13 cellular contexts compared by ENCODE assay signal in the genomic region with DNA sequence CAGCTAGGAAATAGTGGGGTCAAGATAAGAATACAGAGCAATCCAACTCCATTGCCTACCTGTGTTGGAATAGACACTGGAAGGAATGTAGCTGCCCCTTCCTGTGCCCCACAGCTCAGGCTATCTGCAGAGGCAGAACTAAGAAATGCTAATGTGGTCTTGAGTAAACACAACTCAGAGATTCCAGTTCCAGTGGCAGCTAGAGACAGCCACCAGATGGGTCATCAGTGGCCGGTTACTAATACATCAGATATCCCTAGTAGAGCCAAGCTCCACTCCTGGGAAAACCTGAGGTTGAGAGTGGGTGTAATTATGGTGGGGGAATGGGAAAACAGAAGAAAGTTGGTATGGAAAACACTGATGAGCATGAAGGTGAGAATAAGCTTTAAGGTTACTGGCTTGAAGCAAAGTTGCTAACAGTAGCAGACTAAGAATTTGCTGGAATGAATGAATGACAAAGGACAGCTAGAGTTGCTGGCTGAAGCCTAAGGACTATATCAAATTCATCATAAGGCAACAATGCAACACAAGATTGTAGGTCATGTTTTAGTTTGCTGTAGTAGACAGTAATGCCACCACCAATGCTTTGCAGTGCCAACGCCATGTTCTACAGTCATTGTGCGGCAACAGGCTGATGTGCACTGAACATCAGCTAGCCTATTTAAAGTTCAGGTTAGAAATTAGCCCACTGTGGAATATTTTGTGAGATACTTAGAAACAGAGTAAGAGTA. TPM values are rescaled to one million over a fixed set of nuclear protein-coding genes. Genes with fewer than 3 reads are reported as not detected.
DNase-seq lines count a peak whose midpoint lies in the region; ATAC-seq and TF ChIP-seq lines count a peak whose summit lies in the region.
"Had no signal": no experiment of that assay in that cellular context is flagged by ENCODE, and none has a peak within 500 bp of the region (broad histone marks: within the 10 kb centered on the region; RNA-seq: fewer than 3 reads in every experiment).

No MANE protein-coding gene starts in this region.

- H3K27me3 ChIP-seq in Panc1 (ENCODE audit: control insufficient read depth, insufficient read depth, low read length) = no peaks in the 10 kb centered on the region
- H3K27me3 ChIP-seq in naive thymus-derived CD4-positive, alpha-beta T cell (ENCODE audit: control insufficient read depth in 2 of 2, insufficient read depth in 2 of 2, low read length in 2 of 2) = no peaks in the 10 kb centered on the region

- no peak overlapping the region for H3K4me3 ChIP-seq in Panc1 (ENCODE audit: low read depth in 2 of 2, low read length in 2 of 2)
- no peak overlapping the region for H3K4me3 ChIP-seq in naive thymus-derived CD4-positive, alpha-beta T cell (ENCODE audit: low read length)
- H3K4me3 ChIP-seq: coronary artery, mucosa of descending colon had no signal

- H3K4me1 Mint-ChIP-seq in progenitor cell of endocrine pancreas (ENCODE audit: low read depth) = peaks cover 17% of the 10 kb centered on the region
- peaks cover 0 to 30% (median 6%) of the 10 kb centered on the region in 7 donors for H3K4me1 Mint-ChIP-seq in naive thymus-derived CD4-positive, alpha-beta T cell

- H3K4me1 ChIP-seq in Panc1 (ENCODE audit: control insufficient read depth, insufficient read depth, low read length) = peaks cover 35% of the 10 kb centered on the region
- no peaks in the 10 kb centered on the region for H3K4me1 ChIP-seq in naive thymus-derived CD4-positive, alpha-beta T cell (ENCODE audit: control insufficient read depth in 2 of 2, insufficient read depth in 2 of 2, low read length in 2 of 2)

- POLR2A ChIA-PET in Panc1 (lab: Charles Lee) = interaction anchor here (0.8 to 1.2 kb wide), 2 partner anchors 23 to 33 kb away, joined by 3 to 4 read pairs; no protein-coding TSS in a partner anchor
- POLR2A ChIA-PET in naive thymus-derived CD4-positive, alpha-beta T cell (lab: Charles Lee) = no interaction called here

- H3K27ac Mint-ChIP-seq in progenitor cell of endocrine pancreas = peak overlapping the region; percentile 64
- peak overlapping the region in 2 of 9 donors; percentile 12 to 47 for H3K27ac Mint-ChIP-seq in naive thymus-derived CD4-positive, alpha-beta T cell

- CTCF ChIA-PET in Panc1 (lab: Charles Lee) = interaction anchor here (0.6 to 0.9 kb wide), 2 partner anchors 17 to 64 kb away, joined by 3 to 6 read pairs; no protein-coding TSS in a partner anchor
- CTCF ChIA-PET in naive thymus-derived CD4-positive, alpha-beta T cell (lab: Charles Lee) = interaction anchor here (0.6 to 1.3 kb wide), 3 partner anchors 9 to 16 kb away, joined by 3 to 4 read pairs (median 3); no protein-coding TSS in a partner anchor

- DNase-seq in EL (peak; percentile 95), Panc1 (ENCODE audit: low read depth, low spot score) (no peak), fibroblast of peridontal ligament (ENCODE audit: extremely low read depth) (peak; percentile 53), progenitor cell of endocrine pancreas (ENCODE audit: low spot score, unreplicated experiment) (no peak)
- DNase-seq in activated naive CD4-positive, alpha-beta T cell treated with anti-CD3 and anti-CD28 coated beads, Interleukin-2, amount 50 U/mL, for 16 hours = no peak
- DNase-seq in activated naive CD4-positive, alpha-beta T cell (lab: John Stamatoyannopoulos, UW) = no peak
- no peak for DNase-seq in naive thymus-derived CD4-positive, alpha-beta T cell
- DNase-seq: activated gamma-delta T cell; mucosa of descending colon; stimulated activated naive CD8-positive, alpha-beta T cell treated with anti-CD3 and anti-CD28 coated beads, Interleukin-15, Interleukin-2, amounts not matched to agents 100 U/mL and 50 U/mL, for 24 hours had no signal

- H3K36me3 Mint-ChIP-seq in progenitor cell of endocrine pancreas (ENCODE audit: insufficient read depth) = peaks cover 4% of the 10 kb centered on the region
- H3K36me3 Mint-ChIP-seq in naive thymus-derived CD4-positive, alpha-beta T cell = peaks cover 2 to 11% (median 6%) of the 10 kb centered on the region in 5 donors

- H3K4me3 Mint-ChIP-seq in progenitor cell of endocrine pancreas (ENCODE audit: low read depth) = no peak overlapping the region
- no peak overlapping the region for H3K4me3 Mint-ChIP-seq in naive thymus-derived CD4-positive, alpha-beta T cell

- intact Hi-C loops in Panc1 (cut with micrococcal nuclease; ENCODE audit: unreplicated experiment) = no loop called here
- intact Hi-C loops in naive thymus-derived CD4-positive, alpha-beta T cell (cut with micrococcal nuclease) = no loop called here

- in situ Hi-C loops in Panc1 (cut with HindIII; ENCODE audit: low pct_unique_long_range_greater_than_20kb, low sequenced_read_pairs) = no loop called here

- H3K9me3 Mint-ChIP-seq in progenitor cell of endocrine pancreas (ENCODE audit: low read depth) = no peaks in the 10 kb centered on the region
- no peaks in the 10 kb centered on the region for H3K9me3 Mint-ChIP-seq in naive thymus-derived CD4-positive, alpha-beta T cell

- no peaks in the 10 kb centered on the region for H3K36me3 ChIP-seq in Panc1 (ENCODE audit: control insufficient read depth, insufficient read depth, low read length)
- no peaks in the 10 kb centered on the region for H3K36me3 ChIP-seq in naive thymus-derived CD4-positive, alpha-beta T cell (ENCODE audit: control insufficient read depth in 2 of 3, insufficient read depth in 3 of 3, low read length in 3 of 3)

- no peaks in the 10 kb centered on the region for H3K9me3 ChIP-seq in Panc1 (ENCODE audit: control insufficient read depth, insufficient read depth, low read depth, low read length)
- no peaks in the 10 kb centered on the region for H3K9me3 ChIP-seq in naive thymus-derived CD4-positive, alpha-beta T cell (ENCODE audit: control insufficient read depth in 2 of 3, low read length in 3 of 3)
- H3K9me3 ChIP-seq: mucosa of descending colon had no signal

- TF ChIP-seq CTCF in Panc1 (IDR thresholded peaks at IDR 0.05) (no peak), progenitor cell of endocrine pancreas (IDR thresholded peaks at IDR 0.05; ENCODE audit: unreplicated experiment) (no peak)

- peak overlapping the region; percentile 84 for H3K27ac ChIP-seq in Panc1 (ENCODE audit: low read length)
- no peak overlapping the region for H3K27ac ChIP-seq in naive thymus-derived CD4-positive, alpha-beta T cell (ENCODE audit: low read depth, low read length)
- H3K27ac ChIP-seq: coronary artery had no signal

- no peaks in the 10 kb centered on the region for H3K27me3 Mint-ChIP-seq in progenitor cell of endocrine pancreas
- no peaks in the 10 kb centered on the region for H3K27me3 Mint-ChIP-seq in naive thymus-derived CD4-positive, alpha-beta T cell

- BruUV-seq in Panc1 (replicated peaks; lab: Mats Ljungman, UMichigan) = no TSS peak

- ATAC-seq in Panc1 = peak; percentile 69
- no peak for ATAC-seq in GM19452 (IDR thresholded peaks at IDR 0.05; ENCODE audit: unreplicated experiment)
- no peak for ATAC-seq in naive thymus-derived CD4-positive, alpha-beta T cell
- ATAC-seq: activated CD4-positive, CD25-positive, alpha-beta regulatory T cell treated with anti-CD3 and anti-CD28 coated beads, Interleukin-2, amount 50 U/mL, for 24 hours; mucosa of descending colon; stimulated activated naive CD8-positive, alpha-beta T cell treated with anti-CD3 and anti-CD28 coated beads, Interleukin-15, Interleukin-2, amounts not matched to agents 100 U/mL and 50 U/mL, for 24 hours had no signal

RNA-seq across cellular contexts. Expression of a gene that starts 28.3 kb away (rescaled TPM):
- total RNA-seq in Panc1 (2021; ENCODE audit: unreplicated experiment) (not detected), progenitor cell of endocrine pancreas (not detected in 2 replicates)
- polyA plus RNA-seq in Panc1 (2012; ENCODE audit: insufficient read length) = not detected
- total RNA-seq in naive thymus-derived CD4-positive, alpha-beta T cell = not detected
- not detected for polyA plus RNA-seq in naive thymus-derived CD4-positive, alpha-beta T cell

RNA-seq across cellular contexts. Expression of a gene that starts 36.0 kb away (rescaled TPM):
- total RNA-seq in Panc1 (2021; ENCODE audit: unreplicated experiment) (258 TPM), progenitor cell of endocrine pancreas (108 and 109 TPM in 2 replicates)
- 285 TPM for polyA plus RNA-seq in Panc1 (2012; ENCODE audit: insufficient read length)
- total RNA-seq in naive thymus-derived CD4-positive, alpha-beta T cell = 100 to 1,000 TPM in 1 of 5 experiments, 10 to 100 TPM in 4; 35.4 to 117 (median 39.9) TPM
- polyA plus RNA-seq in naive thymus-derived CD4-positive, alpha-beta T cell = 100 to 1,000 TPM; 141 to 150 TPM

RNA-seq across cellular contexts. Expression of a gene that starts 42.6 kb away (rescaled TPM):
- total RNA-seq in Panc1 (2021; ENCODE audit: unreplicated experiment) (83.8 TPM), progenitor cell of endocrine pancreas (55.6 and 59.1 TPM in 2 replicates)
- polyA plus RNA-seq in Panc1 (2012; ENCODE audit: insufficient read length) = 178 TPM
- total RNA-seq in naive thymus-derived CD4-positive, alpha-beta T cell = 10 to 100 TPM; 43.8 to 88.6 (median 69.4) TPM
- 10 to 100 TPM; 12.3 to 14.0 TPM for polyA plus RNA-seq in naive thymus-derived CD4-positive, alpha-beta T cell

Comparison
In these comparisons a context has a peak if more than half of its experiments do, and no peak if none do; other contexts are left out.
1. DNase-seq: peak in EL (single experiment) and fibroblast of peridontal ligament (single experiment); none in Panc1 (single experiment), progenitor cell of endocrine pancreas (single experiment), activated naive CD4-positive, alpha-beta T cell treated with anti-CD3 and anti-CD28 coated beads, Interleukin-2, amount 50 U/mL, for 16 hours (single experiment), activated naive CD4-positive, alpha-beta T cell (0 of 4) and naive thymus-derived CD4-positive, alpha-beta T cell (0 of 9).